ENCODE assay signal across 8 cellular contexts in genomic region chr15:76059320-76060097, GRCh38. TPM values are rescaled to one million over a fixed set of nuclear protein-coding genes. Genes with fewer than 3 reads are reported as not detected.
A peak's percentile ranks its signal among the peaks of the same experiment; 100 is the strongest.
DNase-seq lines count a peak whose midpoint lies in the region; ATAC-seq and TF ChIP-seq lines count a peak whose summit lies in the region.

Gene TMEM266 (plus strand): TSS chr15:76059985. CDS start chr15:76134264, 74,279 bp downstream.

- H3K9me3 ChIP-seq in esophagus (ENCODE audit: control insufficient read depth in 2 of 2, insufficient read depth in 1 of 2, low read depth in 1 of 2, low read length in 1 of 2), result no peaks in the 10 kb centered on the region
- no peaks in the 10 kb centered on the region for H3K9me3 ChIP-seq in mucosa of descending colon
- H3K9me3 ChIP-seq in tibial nerve, result no peaks in the 10 kb centered on the region

- H3K4me3 ChIP-seq in esophagus (ENCODE audit: low read depth in 1 of 2, low read length in 2 of 2) (peak within 1 kb of the TSS; percentile 52 to 73), mucosa of descending colon (peak within 1 kb of the TSS; percentile 21), tibial nerve (peak within 1 kb of the TSS; percentile 40 to 64 (median 46))

- H3K36me3 ChIP-seq in esophagus (ENCODE audit: control insufficient read depth in 2 of 2, insufficient read depth in 2 of 2, low read length in 1 of 2) (no peaks in the 10 kb centered on the region), mucosa of descending colon (ENCODE audit: low read depth) (no peaks in the 10 kb centered on the region), tibial nerve (no peaks in the 10 kb centered on the region)

- TF ChIP-seq CTCF in mucosa of descending colon (IDR thresholded peaks at IDR 0.05), result no peak
- no peak for TF ChIP-seq CTCF in tibial nerve (IDR thresholded peaks at IDR 0.05)

- ATAC-seq in mucosa of descending colon, result peak; percentile 69

- intact Hi-C loops in mucosa of descending colon (cut with DNase I, micrococcal nuclease), result loop anchor here (5.0 to 10.0 kb wide), 2 partner anchors 75 to 78 kb away; no protein-coding TSS in a partner anchor

- H3K27ac Mint-ChIP-seq in activated CD4-positive, alpha-beta T cell treated with anti-CD3 and anti-CD28 coated beads, Interleukin-2, amount 10 ng/mL, durations not matched to agents 7 days and 5 days, result no peak within 1 kb of the TSS

- H3K4me1 ChIP-seq in esophagus (ENCODE audit: control insufficient read depth in 2 of 2, insufficient read depth in 2 of 2, low read length in 1 of 2) (no peaks in the 10 kb centered on the region), mucosa of descending colon (ENCODE audit: low read depth) (no peaks in the 10 kb centered on the region), tibial nerve (peaks cover 0 to 25% (median 2%) of the 10 kb centered on the region in 4 donors)

- H3K27me3 ChIP-seq in esophagus (ENCODE audit: control insufficient read depth in 1 of 2, insufficient read depth in 2 of 2, low read length in 2 of 2) (peaks cover 0 to 6% of the 10 kb centered on the region in 2 donors), tibial nerve (peaks cover 0 to 41% of the 10 kb centered on the region in 2 donors)

- peaks cover 72% of the 10 kb centered on the region for H3K27me3 Mint-ChIP-seq in activated CD4-positive, alpha-beta T cell treated with anti-CD3 and anti-CD28 coated beads, Interleukin-2, amount 10 ng/mL, durations not matched to agents 7 days and 5 days

- CTCF ChIA-PET in activated CD4-positive, alpha-beta T cell treated with anti-CD3 and anti-CD28 coated beads, Interleukin-2, amount 10 ng/mL, durations not matched to agents 7 days and 5 days (lab: Charles Lee), result interaction anchor here (1.0 to 4.2 kb wide), 3 partner anchors 67 to 90 kb away, joined by 3 to 18 read pairs (median 15); no protein-coding TSS in a partner anchor

- 1% methylated on average over 60 to 106 of the region's 106 CpGs for WGBS in esophagus, 2 donors
- 1 to 2% methylated on average over 31 to 83 of the region's 106 CpGs for WGBS in tibial nerve, 2 donors

- POLR2A ChIA-PET in activated CD4-positive, alpha-beta T cell treated with anti-CD3 and anti-CD28 coated beads, Interleukin-2, amount 10 ng/mL, durations not matched to agents 7 days and 5 days (lab: Charles Lee), result no interaction called here

- DNase-seq in NCI-H2196 (lab: John Stamatoyannopoulos, UW; ENCODE audit: unreplicated experiment), result peak; percentile 69
- no peak for DNase-seq in NCI-H2196 treated with DMSO at 0.1 percent for 48 hours (lab: John Stamatoyannopoulos, UW; ENCODE audit: unreplicated experiment)
- DNase-seq in M059J (ENCODE audit: low read depth), result peak; percentile 30
- DNase-seq in activated CD4-positive, alpha-beta T cell treated with anti-CD3 and anti-CD28 coated beads, Interleukin-2, amount 10 ng/mL, durations not matched to agents 7 days and 5 days, result peak; percentile 16
- peak; percentile 14 to 43 (median 37) for DNase-seq in mucosa of descending colon
- DNase-seq in tibial nerve (ENCODE audit: low spot score in 2 of 2), result no peak
- DNase-seq in GF-D8 (lab: John Stamatoyannopoulos, UW), result no peak

- no peaks in the 10 kb centered on the region for H3K36me3 Mint-ChIP-seq in activated CD4-positive, alpha-beta T cell treated with anti-CD3 and anti-CD28 coated beads, Interleukin-2, amount 10 ng/mL, durations not matched to agents 7 days and 5 days (ENCODE audit: low read depth)

- TF ChIP-seq POLR2A in tibial nerve (IDR thresholded peaks at IDR 0.05), result no peak

- TF ChIP-seq EP300 in tibial nerve (IDR thresholded peaks at IDR 0.05), result no peak

- no peak within 1 kb of the TSS for H3K27ac ChIP-seq in esophagus (ENCODE audit: low read depth in 2 of 2, low read length in 1 of 2)
- H3K27ac ChIP-seq in tibial nerve, result no peak within 1 kb of the TSS

- H3K9me3 Mint-ChIP-seq in activated CD4-positive, alpha-beta T cell treated with anti-CD3 and anti-CD28 coated beads, Interleukin-2, amount 10 ng/mL, durations not matched to agents 7 days and 5 days, result no peaks in the 10 kb centered on the region

- H3K4me1 Mint-ChIP-seq in activated CD4-positive, alpha-beta T cell treated with anti-CD3 and anti-CD28 coated beads, Interleukin-2, amount 10 ng/mL, durations not matched to agents 7 days and 5 days, result peaks cover 19% of the 10 kb centered on the region

- peak within 1 kb of the TSS; percentile 60 for H3K4me3 Mint-ChIP-seq in activated CD4-positive, alpha-beta T cell treated with anti-CD3 and anti-CD28 coated beads, Interleukin-2, amount 10 ng/mL, durations not matched to agents 7 days and 5 days

RNA-seq across cellular contexts. Expression of gene TMEM266, which starts in this region (rescaled TPM):
- not detected in 2 replicates for total RNA-seq in M059J (2014; rRNA removed; shearing (Covaris generic))
- total RNA-seq in activated CD4-positive, alpha-beta T cell treated with anti-CD3 and anti-CD28 coated beads, Interleukin-2, amount 10 ng/mL, durations not matched to agents 7 days and 5 days, result not detected
- polyA plus RNA-seq in esophagus, result under 1 TPM; 0.06 to 0.14 TPM
- under 1 TPM; 0.12 to 0.16 (median 0.14) TPM for total RNA-seq in mucosa of descending colon
- under 1 TPM in 2 of 4 donors, not detected in 2; 0.30 to 0.42 TPM for total RNA-seq in tibial nerve

Comparison
In these comparisons a context has a peak if more than half of its experiments do, and no peak if none do; other contexts are left out.
1. Peak in DNase-seq in M059J; RNA of the gene not detected or under 1 TPM.
2. Peak in DNase-seq in activated CD4-positive, alpha-beta T cell treated with anti-CD3 and anti-CD28 coated beads, Interleukin-2, amount 10 ng/mL, durations not matched to agents 7 days and 5 days; RNA of the gene not detected or under 1 TPM.
3. Peak in DNase-seq, ATAC-seq and H3K4me3 ChIP-seq in mucosa of descending colon; RNA of the gene not detected or under 1 TPM.